In the genomic region with DNA sequence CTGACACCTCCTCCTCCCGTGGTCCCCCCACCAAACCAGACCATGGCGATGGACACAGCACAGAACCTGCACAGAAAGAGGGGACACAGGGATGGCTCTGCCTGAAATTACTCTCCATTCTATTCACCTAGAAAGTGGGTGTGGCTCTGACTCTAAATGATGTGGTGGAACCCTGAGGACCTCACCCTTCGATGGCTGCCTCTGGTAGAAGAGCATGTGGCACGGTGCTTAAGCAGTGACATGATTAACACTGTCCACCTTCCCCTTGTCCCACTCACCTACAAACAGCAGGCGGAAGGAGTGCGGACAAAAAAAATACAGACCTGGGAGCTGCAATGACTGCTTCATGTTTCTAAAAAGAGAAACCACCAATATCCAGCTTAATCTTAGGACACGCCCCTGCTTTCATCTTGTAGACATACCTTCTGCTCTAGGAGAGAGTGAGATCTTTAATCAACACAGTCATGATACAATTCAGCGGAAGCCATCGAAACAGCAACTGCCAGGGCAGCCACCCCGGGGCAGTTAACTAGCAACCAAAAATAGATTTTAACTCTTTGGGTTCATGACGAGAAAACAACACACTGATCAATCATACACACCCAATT, we compare ENCODE assay signal across 1 cellular context.
TF ChIP-seq lines count a peak whose summit lies in the region.

No MANE protein-coding gene starts in this region.

TF ChIP-seq in GM23338, 12 proteins besides CTCF, POLR2A, EP300 and RAD21 (continued from another document):
- no peak for TF ChIP-seq ZNF462 (CRISPR knock-in tag; IDR thresholded peaks at IDR 0.05)
- no peak for TF ChIP-seq ETS1 (IDR thresholded peaks at IDR 0.05)
- no peak for TF ChIP-seq EZH2phosphoT487 (IDR thresholded peaks at IDR 0.05; ENCODE audit: unreplicated experiment)
